Comparison of ENCODE assay signal across 8 cellular contexts in the genomic region with DNA sequence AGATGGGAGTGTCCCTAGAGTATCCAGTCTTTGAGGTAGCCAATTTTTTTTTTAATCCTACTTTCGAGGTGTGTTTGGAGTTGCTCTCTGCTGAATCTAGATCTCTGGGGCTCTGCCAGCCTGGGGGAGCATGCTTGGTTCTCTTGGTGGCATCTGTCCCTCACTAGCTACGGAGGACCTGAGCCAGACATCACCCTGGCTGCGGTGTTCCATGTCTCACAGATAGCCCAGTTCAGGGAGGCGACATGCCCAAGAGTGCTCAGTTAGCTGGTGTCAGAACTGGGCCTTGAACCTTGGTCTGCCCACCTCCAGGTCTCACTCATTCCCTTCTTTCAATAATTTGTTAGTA. TPM values are rescaled to one million over a fixed set of nuclear protein-coding genes. Genes with fewer than 3 reads are reported as not detected.
DNase-seq lines count a peak whose midpoint lies in the region; ATAC-seq and TF ChIP-seq lines count a peak whose summit lies in the region.

No MANE protein-coding gene starts in this region.

- H3K4me2 ChIP-seq in fibroblast of lung (ENCODE audit: extremely low read depth, insufficient read depth, low read length): peak overlapping the region; percentile 73

- H3K9me3 Mint-ChIP-seq in CD8-positive, alpha-beta memory T cell: no peaks in the 10 kb centered on the region

- no peaks in the 10 kb centered on the region for H3K36me3 ChIP-seq in CD8-positive, alpha-beta memory T cell (ENCODE audit: insufficient read depth, low read length)
- H3K36me3 ChIP-seq in fibroblast of lung (ENCODE audit: control insufficient read depth, insufficient read depth, low read length) (peaks cover 8% of the 10 kb centered on the region), ovary (no peaks in the 10 kb centered on the region)

- H3K27me3 ChIP-seq in CD8-positive, alpha-beta memory T cell (ENCODE audit: insufficient read depth, low read length, poor library complexity, severe bottlenecking): peaks cover 9% of the 10 kb centered on the region
- no peaks in the 10 kb centered on the region for H3K27me3 ChIP-seq in fibroblast of lung (ENCODE audit: control insufficient read depth, insufficient read depth, low read length)
- no peaks in the 10 kb centered on the region for H3K27me3 ChIP-seq in ovary

- H3K27ac ChIP-seq in CD8-positive, alpha-beta memory T cell (ENCODE audit: low read depth, low read length): no peak overlapping the region
- peak overlapping the region; percentile 73 for H3K27ac ChIP-seq in RWPE1
- H3K27ac ChIP-seq in fibroblast of lung (ENCODE audit: insufficient read depth, low read length): peak overlapping the region; percentile 63
- H3K27ac ChIP-seq in ovary: peak overlapping the region; percentile 22 to 62

- CTCF ChIA-PET in CD8-positive, alpha-beta memory T cell (lab: Charles Lee): interaction anchor here (1.0 kb wide), 1 partner anchor 33 kb away, joined by 3 read pairs; no protein-coding TSS in a partner anchor
- CTCF ChIA-PET in RWPE1 (lab: Yijun Ruan, JAX): no interaction called here

- H3K9ac ChIP-seq in fibroblast of lung (ENCODE audit: insufficient read depth, low read length): peak overlapping the region; percentile 71

- TF ChIP-seq CTCF in RWPE1 (conservative IDR thresholded peaks at IDR 0.05; ENCODE audit: low read depth) (no peak), fibroblast of lung (conservative IDR thresholded peaks at IDR 0.05 in 1 of 2, IDR thresholded peaks at IDR 0.05 in 1 of 2; ENCODE audit: low read depth in 1 of 2, low read length in 2 of 2) (no peak), ovary (IDR thresholded peaks at IDR 0.05) (no peak)

- no peak for TF ChIP-seq EP300 in ovary (IDR thresholded peaks at IDR 0.05)

- TF ChIP-seq POLR2A in ovary (IDR thresholded peaks at IDR 0.05): no peak

- ATAC-seq in HG02885 (IDR thresholded peaks at IDR 0.05; ENCODE audit: poor library complexity, unreplicated experiment): no peak

- H3K27ac Mint-ChIP-seq in CD8-positive, alpha-beta memory T cell: peak overlapping the region in 1 of 8 donors; percentile 50

- H3K27me3 Mint-ChIP-seq in CD8-positive, alpha-beta memory T cell: peaks cover 23 to 34% of the 10 kb centered on the region in 2 donors

- peaks cover 10 to 24% (median 22%) of the 10 kb centered on the region in 3 donors for H3K4me1 Mint-ChIP-seq in CD8-positive, alpha-beta memory T cell

- intact Hi-C loops in ovary (cut with DNase I): no loop called here

- POLR2A ChIA-PET in CD8-positive, alpha-beta memory T cell (lab: Charles Lee): interaction anchor here (0.5 kb wide), 1 partner anchor 11 kb away, joined by 7 read pairs; no protein-coding TSS in a partner anchor
- POLR2A ChIA-PET in RWPE1 (lab: Yijun Ruan, JAX; ENCODE audit: low non-redundant PET): no interaction called here

- peaks cover 14% of the 10 kb centered on the region for H3K4me1 ChIP-seq in CD8-positive, alpha-beta memory T cell (ENCODE audit: insufficient read depth, low read length)
- H3K4me1 ChIP-seq in fibroblast of lung (ENCODE audit: control insufficient read depth, extremely low read depth, insufficient read depth, low read length) (peaks cover 15% of the 10 kb centered on the region), ovary (ENCODE audit: insufficient read depth) (peaks cover 22% of the 10 kb centered on the region)

- no peak for DNase-seq in CD8-positive, alpha-beta memory T cell
- DNase-seq in RWPE1 (ENCODE audit: low spot score): no peak
- no peak for DNase-seq in fibroblast of lung (ENCODE audit: low read depth in 2 of 2)
- DNase-seq in ovary: peak in 2 of 5 donors; percentile 48 to 53
- no peak for DNase-seq in NOMO-1 treated with dmso at 0.1 percent for 144 hours (lab: John Stamatoyannopoulos, UW; ENCODE audit: unreplicated experiment)
- no peak for DNase-seq in SW 1271 (lab: John Stamatoyannopoulos, UW)
- no peak for DNase-seq in stimulated activated CD4-positive, alpha-beta T cell treated with anti-CD3 and anti-CD28 coated beads, Interleukin-4, amount 100 ng/mL, for 24 hours

- 19 to 34% (median 20%) methylated on average over 4 of the region's 4 CpGs for WGBS in ovary, 3 donors

- H3K4me3 ChIP-seq in CD8-positive, alpha-beta memory T cell (ENCODE audit: low read length): no peak overlapping the region
- H3K4me3 ChIP-seq in fibroblast of lung (replicated peaks in 1 of 4; ENCODE audit: control extremely low read depth in 1 of 4, insufficient read depth in 1 of 4, low read depth in 3 of 4, low read length in 4 of 4) (peak overlapping the region; percentile 79 to 94 (median 84)), ovary (peak overlapping the region; percentile 85)

- H3K36me3 Mint-ChIP-seq in CD8-positive, alpha-beta memory T cell: no peaks in the 10 kb centered on the region

- no peaks in the 10 kb centered on the region for H3K9me3 ChIP-seq in CD8-positive, alpha-beta memory T cell (ENCODE audit: low read length)
- H3K9me3 ChIP-seq in fibroblast of lung (ENCODE audit: control insufficient read depth, insufficient read depth, low read depth, low read length) (no peaks in the 10 kb centered on the region), ovary (no peaks in the 10 kb centered on the region)

- H3K79me2 ChIP-seq in fibroblast of lung (ENCODE audit: control insufficient read depth, insufficient read depth, low read length): peaks cover 15% of the 10 kb centered on the region

- no peaks in the 10 kb centered on the region for H4K20me1 ChIP-seq in fibroblast of lung (ENCODE audit: control insufficient read depth, extremely low read depth, insufficient read depth, low read length)

- H3K4me3 Mint-ChIP-seq in CD8-positive, alpha-beta memory T cell: peak overlapping the region in 6 of 7 donors; percentile 38 to 63 (median 50)

- H2AFZ ChIP-seq in fibroblast of lung (ENCODE audit: low read length): peak overlapping the region; percentile 35

RNA-seq across cellular contexts. Expression of a gene that starts 0.5 kb away (rescaled TPM):
- 1 to 10 TPM; 5.1 to 5.6 TPM for total RNA-seq in CD8-positive, alpha-beta memory T cell
- polyA plus RNA-seq in CD8-positive, alpha-beta memory T cell: 0.25 TPM
- total RNA-seq in fibroblast of lung (137 and 243 TPM in 2 replicates), ovary (100 to 1,000 TPM in 1 of 7 donors, 10 to 100 TPM in 6; 45.0 to 101 (median 55.6) TPM)
- polyA plus RNA-seq in fibroblast of lung (58.9 and 116 TPM in 2 replicates), ovary (100 to 1,000 TPM in 1 of 2 donors, 10 to 100 TPM in 1; 71.4 to 243 TPM)
- 68.7 and 141 TPM in 2 replicates for polyA plus RNA-seq in fibroblast of lung (2012)
- 70.0 and 157 TPM in 2 replicates for polyA minus RNA-seq in fibroblast of lung (ENCODE audit: low replicate concordance)

RNA-seq across cellular contexts. Expression of a gene that starts 18.5 kb away (rescaled TPM):
- total RNA-seq in CD8-positive, alpha-beta memory T cell: 100 to 1,000 TPM; 287 to 300 TPM
- polyA plus RNA-seq in CD8-positive, alpha-beta memory T cell: 28.4 TPM
- 7.2 and 13.4 TPM in 2 replicates for total RNA-seq in fibroblast of lung
- polyA plus RNA-seq in fibroblast of lung: 21.7 and 73.4 TPM in 2 replicates
- polyA plus RNA-seq in fibroblast of lung (2012): 29.6 and 103 TPM in 2 replicates
- 41.2 and 95.1 TPM in 2 replicates for polyA minus RNA-seq in fibroblast of lung (ENCODE audit: low replicate concordance)
- total RNA-seq in ovary: 10 to 100 TPM; 20.8 to 42.0 (median 39.1) TPM
- 10 to 100 TPM in 1 of 2 donors, 1 to 10 TPM in 1; 6.6 to 42.5 TPM for polyA plus RNA-seq in ovary

Comparison
In these comparisons a context has a peak if more than half of its experiments do, and no peak if none do; other contexts are left out.
1. RNA of a gene that starts 0.5 kb away (total RNA-seq): 137 to 243 TPM in fibroblast of lung and 45.0 to 101 TPM in ovary; 5.1 to 5.6 TPM in CD8-positive, alpha-beta memory T cell; every median in the first group is over 4 times any median in the second.
2. RNA of a gene that starts 18.5 kb away (total RNA-seq): 287 to 300 TPM in CD8-positive, alpha-beta memory T cell; 20.8 to 42.0 TPM in ovary and 7.2 to 13.4 TPM in fibroblast of lung; every median in the first group is over 4 times any median in the second.